ENCODE assay signal across 28 cellular contexts in genomic region chr4:134313591-134313990, GRCh38.
"Had no signal": no experiment of that assay in that cellular context is flagged by ENCODE, and none has a peak within 500 bp of the region (broad histone marks: within the 10 kb centered on the region; RNA-seq: fewer than 3 reads in every experiment).

No MANE protein-coding gene starts in this region.

- H3K4me1 Mint-ChIP-seq: activated CD4-positive, alpha-beta T cell treated with anti-CD3 and anti-CD28 coated beads, Interleukin-2, amount 10 ng/mL, durations not matched to agents 7 days and 5 days; activated T-helper 17 cell treated with anti-CD3 and anti-CD28 coated beads, Interleukin-2, amount 50 U/mL, for 72 hours; naive B cell; stimulated activated memory B cell treated with anti-CD40 and anti-IgM and Interleukin-4, amounts not matched to agents 10 μg/mL and 1 μg/mL and 100 μg/mL, for 72 hours; stimulated activated naive CD8-positive, alpha-beta T cell treated with anti-CD3 and anti-CD28 coated beads, Interleukin-15, amount 100 ng/mL, for 72 hours had no signal

- H3K36me3 Mint-ChIP-seq: activated naive CD4-positive, alpha-beta T cell treated with anti-CD3 and anti-CD28 coated beads, Interleukin-2, amount 50 U/mL, for 72 hours; naive B cell; stimulated activated memory B cell treated with anti-CD40 and anti-IgM and Interleukin-4, amounts not matched to agents 10 μg/mL and 1 μg/mL and 100 μg/mL, for 72 hours had no signal

- ATAC-seq: activated CD8-positive, alpha-beta T cell treated with anti-CD3 and anti-CD28 coated beads for 36 hours; activated naive CD4-positive, alpha-beta T cell treated with anti-CD3 and anti-CD28 coated beads, Interleukin-2, amount 50 U/mL, for 72 hours; activated T-cell treated with anti-CD3 and anti-CD28 coated beads, Interleukin-2, amount 50 U/mL, for 4 hours; activated T-helper 17 cell treated with anti-CD3 and anti-CD28 coated beads, Interleukin-2, amount 50 U/mL, for 72 hours; heart right ventricle; sciatic nerve; stimulated activated memory B cell treated with anti-CD40 and anti-IgM and Interleukin-4, amounts not matched to agents 10 μg/mL and 1 μg/mL and 100 μg/mL, for 72 hours; stimulated activated naive CD8-positive, alpha-beta T cell treated with anti-CD3 and anti-CD28 coated beads, Interleukin-15, amount 100 ng/mL, for 72 hours had no signal

- H3K9me3 ChIP-seq: ovary, thyroid gland, upper lobe of left lung, vagina had no signal

- H3K27me3 Mint-ChIP-seq: activated CD4-positive, alpha-beta T cell treated with anti-CD3 and anti-CD28 coated beads, Interleukin-2, amount 10 ng/mL, durations not matched to agents 7 days and 5 days; activated CD8-positive, alpha-beta T cell treated with anti-CD3 and anti-CD28 coated beads for 36 hours; activated T-helper 17 cell treated with anti-CD3 and anti-CD28 coated beads, Interleukin-2, amount 50 U/mL, for 72 hours; naive B cell; progenitor cell of endocrine pancreas; stimulated activated memory B cell treated with anti-CD40 and anti-IgM and Interleukin-4, amounts not matched to agents 10 μg/mL and 1 μg/mL and 100 μg/mL, for 72 hours; stimulated activated naive CD8-positive, alpha-beta T cell treated with anti-CD3 and anti-CD28 coated beads, Interleukin-15, amount 100 ng/mL, for 72 hours had no signal

- H3K27ac ChIP-seq: brain microvascular endothelial cell, esophagus muscularis mucosa, heart right ventricle, left ventricle myocardium inferior, ovary, thyroid gland, upper lobe of left lung, vagina had no signal

- H3K4me1 ChIP-seq: esophagus muscularis mucosa, heart right ventricle, left ventricle myocardium inferior, thyroid gland, upper lobe of left lung, vagina had no signal

- H3K36me3 ChIP-seq: brain microvascular endothelial cell, esophagus muscularis mucosa, heart right ventricle, left ventricle myocardium inferior, ovary, thyroid gland, upper lobe of left lung, vagina had no signal

- DNase-seq: activated CD4-positive, alpha-beta T cell treated with anti-CD3 and anti-CD28 coated beads, Interleukin-2, amount 10 ng/mL, durations not matched to agents 7 days and 5 days; activated CD4-positive, CD25-positive, alpha-beta regulatory T cell treated with anti-CD3 and anti-CD28 coated beads, Interleukin-2, amount 50 U/mL, for 72 hours; activated CD8-positive, alpha-beta T cell treated with anti-CD3 and anti-CD28 coated beads for 36 hours; activated T-cell treated with anti-CD3 and anti-CD28 coated beads, Interleukin-2, amount 50 U/mL, for 4 hours; aorta; brain microvascular endothelial cell; caudate nucleus; foreskin melanocyte; heart right ventricle; left ventricle myocardium inferior; mesendoderm; naive B cell; ovary; small intestine; stimulated activated CD4-positive, alpha-beta T cell treated with anti-CD3 and anti-CD28 coated beads, Interleukin-1b, Interleukin-23, amount 100 ng/mL, for 48 hours; stimulated activated CD4-positive, alpha-beta T cell treated with anti-CD3 and anti-CD28 coated beads, Interleukin-4, amount 100 ng/mL, for 4 hours; stimulated activated CD8-positive, alpha-beta memory T cell treated with anti-CD3 and anti-CD28 coated beads, Interleukin-4, amount 100 ng/mL, for 48 hours; stimulated activated naive CD8-positive, alpha-beta T cell treated with anti-CD3 and anti-CD28 coated beads, Interleukin-15, amount 100 ng/mL, for 72 hours; thyroid gland had no signal

- H3K4me3 ChIP-seq: esophagus muscularis mucosa, heart right ventricle, left ventricle myocardium inferior, lung, ovary, thyroid gland, upper lobe of left lung, vagina had no signal

- FAIRE-seq: small intestine had no signal

- H3K27ac Mint-ChIP-seq: activated CD4-positive, alpha-beta T cell treated with anti-CD3 and anti-CD28 coated beads, Interleukin-2, amount 10 ng/mL, durations not matched to agents 7 days and 5 days; activated CD8-positive, alpha-beta T cell treated with anti-CD3 and anti-CD28 coated beads for 36 hours; activated naive CD4-positive, alpha-beta T cell treated with anti-CD3 and anti-CD28 coated beads, Interleukin-2, amount 50 U/mL, for 72 hours; activated T-helper 17 cell treated with anti-CD3 and anti-CD28 coated beads, Interleukin-2, amount 50 U/mL, for 72 hours; naive B cell; progenitor cell of endocrine pancreas; stimulated activated memory B cell treated with anti-CD40 and anti-IgM and Interleukin-4, amounts not matched to agents 10 μg/mL and 1 μg/mL and 100 μg/mL, for 72 hours; stimulated activated naive CD8-positive, alpha-beta T cell treated with anti-CD3 and anti-CD28 coated beads, Interleukin-15, amount 100 ng/mL, for 72 hours had no signal

- H3K4me3 Mint-ChIP-seq: activated CD4-positive, alpha-beta T cell treated with anti-CD3 and anti-CD28 coated beads, Interleukin-2, amount 10 ng/mL, durations not matched to agents 7 days and 5 days; activated CD8-positive, alpha-beta T cell treated with anti-CD3 and anti-CD28 coated beads for 36 hours; activated T-cell treated with anti-CD3 and anti-CD28 coated beads, Interleukin-2, amount 50 U/mL, for 4 hours; activated T-helper 17 cell treated with anti-CD3 and anti-CD28 coated beads, Interleukin-2, amount 50 U/mL, for 72 hours; naive B cell; stimulated activated memory B cell treated with anti-CD40 and anti-IgM and Interleukin-4, amounts not matched to agents 10 μg/mL and 1 μg/mL and 100 μg/mL, for 72 hours; stimulated activated naive CD8-positive, alpha-beta T cell treated with anti-CD3 and anti-CD28 coated beads, Interleukin-15, amount 100 ng/mL, for 72 hours had no signal

- H3K27me3 ChIP-seq: brain microvascular endothelial cell, esophagus muscularis mucosa, heart right ventricle, ovary, thyroid gland, upper lobe of left lung, vagina had no signal
